Comparison of ENCODE assay signal across 26 cellular contexts in genomic region chr13:83184819-83185218, GRCh38.
A peak's percentile ranks its signal among the peaks of the same experiment; 100 is the strongest.
DNase-seq lines count a peak whose midpoint lies in the region; ATAC-seq and TF ChIP-seq lines count a peak whose summit lies in the region.
"Had no signal": no experiment of that assay in that cellular context is flagged by ENCODE, and none has a peak within 500 bp of the region (broad histone marks: within the 10 kb centered on the region; RNA-seq: fewer than 3 reads in every experiment).

No MANE protein-coding gene starts in this region.

- no peak overlapping the region for H3K27ac ChIP-seq in mesenchymal stem cell (ENCODE audit: low read length, poor library complexity, severe bottlenecking)
- H3K27ac ChIP-seq: prostate gland, sigmoid colon, SK-N-MC had no signal

- no peak overlapping the region for H2AK5ac ChIP-seq in mesenchymal stem cell (ENCODE audit: low read length, severe bottlenecking)

- DNase-seq in EH (ENCODE audit: low read depth) (peak; percentile 77), M059J (ENCODE audit: low read depth) (peak; percentile 0), epithelial cell of esophagus (ENCODE audit: low read depth) (peak; percentile 45), mesenchymal stem cell (peak; percentile 49), amygdala (lab: John Stamatoyannopoulos, UW) (no peak), GM19238 (ENCODE audit: insufficient read length, low spot score) (no peak), Ammon's horn (ENCODE audit: low spot score) (no peak)
- DNase-seq: activated CD4-positive, CD25-positive, alpha-beta regulatory T cell treated with anti-CD3 and anti-CD28 coated beads, Interleukin-2, amount 50 U/mL, for 72 hours; activated CD8-positive, alpha-beta T cell treated with anti-CD3 and anti-CD28 coated beads for 36 hours; CD4-positive, alpha-beta T cell; cerebellar nuclear complex; islet precursor cell; KBM-7; left ventricle myocardium superior; naive B cell; NCI-H1436 treated with DMSO at 0.1 percent for 48 hours; NCI-H446 treated with DMSO at 0.1 percent for 48 hours; OCI-M1; sigmoid colon; stimulated activated CD4-positive, alpha-beta T cell treated with anti-CD3 and anti-CD28 coated beads, Interleukin-15, amount 100 ng/mL, for 24 hours; stimulated activated naive B cell treated with anti-CD40 and anti-IgM and Interleukin-4, amounts not matched to agents 10 μg/mL and 1 μg/mL and 100 μg/mL, for 72 hours; T-helper 2 cell had no signal

- H3K4ac ChIP-seq in mesenchymal stem cell (ENCODE audit: low read depth in 1 of 2, low read length in 2 of 2): no peak overlapping the region

- H3K4me1 ChIP-seq in mesenchymal stem cell (ENCODE audit: control insufficient read depth, insufficient read depth, low read depth, low read length): no peaks in the 10 kb centered on the region
- H3K4me1 ChIP-seq: prostate gland, sigmoid colon had no signal

- no peak overlapping the region for H3K9ac ChIP-seq in mesenchymal stem cell (ENCODE audit: low read length)

- H3K23ac ChIP-seq in mesenchymal stem cell (ENCODE audit: low read length in 2 of 2): no peak overlapping the region

- H2BK15ac ChIP-seq in mesenchymal stem cell (ENCODE audit: low read depth, poor library complexity, severe bottlenecking): no peak overlapping the region

- H3K4me2 ChIP-seq in mesenchymal stem cell (ENCODE audit: low read length, poor library complexity, severe bottlenecking): no peak overlapping the region

- H3K4me3 ChIP-seq in epithelial cell of esophagus (ENCODE audit: low read length): no peak overlapping the region
- no peak overlapping the region for H3K4me3 ChIP-seq in mesenchymal stem cell (ENCODE audit: insufficient read depth in 1 of 2, low read depth in 1 of 2, low read length in 2 of 2)
- H3K4me3 ChIP-seq: prostate gland, sigmoid colon, SK-N-MC had no signal

- no peak overlapping the region for H3K14ac ChIP-seq in mesenchymal stem cell (ENCODE audit: low read length in 2 of 2)

- WGBS in mesenchymal stem cell: no CpG with 5 or more reads among the region's 2 CpGs

- no peak overlapping the region for H3K18ac ChIP-seq in mesenchymal stem cell (ENCODE audit: low read depth in 1 of 2, low read length in 2 of 2)

- no peaks in the 10 kb centered on the region for H3K27me3 ChIP-seq in mesenchymal stem cell (ENCODE audit: control insufficient read depth in 1 of 2, insufficient read depth in 1 of 2, low read length in 2 of 2)
- H3K27me3 ChIP-seq: sigmoid colon had no signal

- H3K36me3 ChIP-seq in mesenchymal stem cell (ENCODE audit: control insufficient read depth in 1 of 2, insufficient read depth in 2 of 2, low read depth in 1 of 2, low read length in 2 of 2): peaks cover 0 to 3% of the 10 kb centered on the region in 2 experiments
- H3K36me3 ChIP-seq: prostate gland, sigmoid colon had no signal

- no peak overlapping the region for H4K91ac ChIP-seq in mesenchymal stem cell (ENCODE audit: low read length)

- H2BK12ac ChIP-seq in mesenchymal stem cell (ENCODE audit: low read length in 2 of 2): no peak overlapping the region

- H2BK120ac ChIP-seq in mesenchymal stem cell (ENCODE audit: low read depth, low read length): no peak overlapping the region

- no peak overlapping the region for H4K8ac ChIP-seq in mesenchymal stem cell (ENCODE audit: low read length)

- TF ChIP-seq CTCF in epithelial cell of esophagus (IDR thresholded peaks at IDR 0.05; ENCODE audit: insufficient read depth, low read depth, low read length, missing control alignments): no peak

- no peak overlapping the region for H2BK5ac ChIP-seq in mesenchymal stem cell (ENCODE audit: low read depth, low read length, poor library complexity, severe bottlenecking)

- H2AFZ ChIP-seq in mesenchymal stem cell (ENCODE audit: low read depth, low read length): no peak overlapping the region

- peaks cover 11% of the 10 kb centered on the region for H3K9me3 ChIP-seq in mesenchymal stem cell (ENCODE audit: control insufficient read depth, low read length)
- H3K9me3 ChIP-seq: prostate gland had no signal

- ATAC-seq in HG03175 (IDR thresholded peaks at IDR 0.05; ENCODE audit: unreplicated experiment): no peak
- ATAC-seq: activated CD8-positive, alpha-beta T cell treated with anti-CD3 and anti-CD28 coated beads for 36 hours; activated naive CD4-positive, alpha-beta T cell treated with anti-CD3 and anti-CD28 coated beads, Interleukin-2, amount 50 U/mL, for 72 hours; left ventricle myocardium superior; stimulated activated naive B cell treated with anti-CD40 and anti-IgM and Interleukin-4, amounts not matched to agents 10 μg/mL and 1 μg/mL and 100 μg/mL, for 72 hours had no signal

- no peaks in the 10 kb centered on the region for H3K79me1 ChIP-seq in mesenchymal stem cell (replicated peaks; ENCODE audit: low read length, poor library complexity, severe bottlenecking)

Comparison
In these comparisons a context has a peak if more than half of its experiments do, and no peak if none do; other contexts are left out.
1. DNase-seq: peak in EH (single experiment), M059J (single experiment), epithelial cell of esophagus (single experiment) and mesenchymal stem cell (single experiment); none in amygdala (0 of 56), GM19238 (single experiment) and Ammon's horn (single experiment).